ENCODE assay signal across 23 cellular contexts in the genomic region with DNA sequence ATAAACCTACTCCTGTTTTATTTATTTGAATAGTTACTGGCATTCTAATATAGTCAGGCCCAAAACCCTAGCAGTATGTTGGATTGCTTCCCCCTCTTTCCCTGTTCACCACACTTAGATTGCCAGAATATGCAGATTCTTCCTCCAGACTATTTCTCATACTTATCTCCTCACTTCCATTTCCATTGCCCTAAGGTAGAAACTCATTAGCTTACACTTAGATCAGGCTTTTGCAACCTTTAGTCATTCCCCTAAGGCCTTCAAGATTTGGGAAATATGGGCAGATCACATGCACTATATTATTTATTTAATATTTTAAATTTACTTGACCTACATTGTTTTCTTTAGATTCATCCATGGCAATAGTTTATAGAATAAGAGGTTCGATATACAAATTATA.
"Had no signal": no experiment of that assay in that cellular context is flagged by ENCODE, and none has a peak within 500 bp of the region (broad histone marks: within the 10 kb centered on the region; RNA-seq: fewer than 3 reads in every experiment).

No MANE protein-coding gene starts in this region.

- H3K36me3 Mint-ChIP-seq: naive B cell had no signal

- H3K4me3 Mint-ChIP-seq: dendritic cell treated with granulocyte-macrophage colony-stimulating factor and Interleukin-4, amounts not matched to agents 40 ng/mL and 50 ng/mL, for 4 days; effector memory CD8-positive, alpha-beta T cell; endodermal cell; mesothelial cell of epicardium; naive B cell had no signal

- H3K27ac Mint-ChIP-seq: dendritic cell treated with granulocyte-macrophage colony-stimulating factor and Interleukin-4, amounts not matched to agents 40 ng/mL and 50 ng/mL, for 4 days; effector memory CD8-positive, alpha-beta T cell; endodermal cell; naive B cell had no signal

- H3K4me1 Mint-ChIP-seq: naive B cell had no signal

- H3K9me3 Mint-ChIP-seq: endodermal cell had no signal

- H3K36me3 ChIP-seq: colonic mucosa, left lung, lower lobe of right lung had no signal

- DNase-seq: colonic mucosa; cortex of kidney; effector CD8-positive, alpha-beta T cell; effector memory CD8-positive, alpha-beta T cell; endodermal cell; heart right ventricle; hippocampal formation; left cardiac atrium; left lung; left ventricle myocardium superior; lower lobe of right lung; mesenchymal stem cell; mucosa of descending colon; naive B cell had no signal

- H3K4me3 ChIP-seq: colonic mucosa, esophagus muscularis mucosa, gastroesophageal sphincter, heart right ventricle, left lung, lower lobe of right lung, mucosa of descending colon had no signal

- ATAC-seq: effector memory CD8-positive, alpha-beta T cell; foreskin keratinocyte; gastroesophageal sphincter; heart right ventricle; left cardiac atrium; left lung; left ventricle myocardium superior; lower lobe of right lung; mucosa of descending colon had no signal

- FAIRE-seq: endometrium, frontal cortex, islet of Langerhans, keratinocyte had no signal

- H3K27me3 ChIP-seq: colonic mucosa, esophagus muscularis mucosa, foreskin keratinocyte, gastroesophageal sphincter, heart right ventricle, left lung had no signal

- H3K27me3 Mint-ChIP-seq: dendritic cell treated with granulocyte-macrophage colony-stimulating factor and Interleukin-4, amounts not matched to agents 40 ng/mL and 50 ng/mL, for 4 days; effector memory CD8-positive, alpha-beta T cell had no signal
